In genomic region chr4:100288167-100288566, GRCh38 we compare ENCODE assay signal across 18 cellular contexts.
DNase-seq lines count a peak whose midpoint lies in the region; ATAC-seq, FAIRE-seq and TF ChIP-seq lines count a peak whose summit lies in the region.
"Had no signal": no experiment of that assay in that cellular context is flagged by ENCODE, and none has a peak within 500 bp of the region (broad histone marks: within the 10 kb centered on the region; RNA-seq: fewer than 3 reads in every experiment).

No MANE protein-coding gene starts in this region.

- intact Hi-C loops in lower lobe of right lung (cut with DNase I): no loop called here

- no peak overlapping the region for H4K5ac ChIP-seq in mesendoderm (ENCODE audit: low read length)

- DNase-seq in EH (ENCODE audit: low read depth) (peak; percentile 69), RCC 7860 (ENCODE audit: low spot score) (peak; percentile 67), epithelial cell of proximal tubule (ENCODE audit: low read depth) (peak; percentile 56), mesendoderm (peak; percentile 22), COLO829 (ENCODE audit: low spot score) (no peak), lower lobe of right lung (no peak)
- no peak for DNase-seq in effector CD8-positive, alpha-beta T cell (lab: John Stamatoyannopoulos, UW)
- DNase-seq: central memory CD4-positive, alpha-beta T cell; Karpas-422; stimulated activated CD4-positive, alpha-beta T cell treated with anti-CD3 and anti-CD28 coated beads, Interleukin-12 subunit alpha, Interleukin-12 subunit beta, amount 100 ng/mL, for 4 hours; stimulated activated naive B cell treated with anti-CD40 and anti-IgM and Interleukin-4, amounts not matched to agents 10 μg/mL and 1 μg/mL and 100 μg/mL, for 72 hours; T-cell; transverse colon had no signal

- H3K79me1 ChIP-seq in mesendoderm (ENCODE audit: low read length): no peaks in the 10 kb centered on the region

- peaks cover 5% of the 10 kb centered on the region for H3K4me1 ChIP-seq in mesendoderm (ENCODE audit: control insufficient read depth, low read depth, low read length)
- no peaks in the 10 kb centered on the region for H3K4me1 ChIP-seq in lower lobe of right lung
- H3K4me1 ChIP-seq: A549, prostate gland, transverse colon had no signal

- no peak overlapping the region for H3K4ac ChIP-seq in mesendoderm (ENCODE audit: low read depth, low read length)

- H3K9me3 ChIP-seq in lower lobe of right lung: no peaks in the 10 kb centered on the region
- H3K9me3 ChIP-seq: A549, prostate gland, transverse colon had no signal

- no peak for ATAC-seq in HG03025 (IDR thresholded peaks at IDR 0.05; ENCODE audit: low FRiP score, unreplicated experiment)
- ATAC-seq in lower lobe of right lung: no peak
- ATAC-seq: A549; stimulated activated naive B cell treated with anti-CD40 and anti-IgM and Interleukin-4, amounts not matched to agents 10 μg/mL and 1 μg/mL and 100 μg/mL, for 72 hours; T-cell; WTC11 had no signal

- no peaks in the 10 kb centered on the region for H3K79me2 ChIP-seq in mesendoderm (ENCODE audit: control insufficient read depth, insufficient read depth, low read length)

- no peak overlapping the region for H4K8ac ChIP-seq in mesendoderm (ENCODE audit: low read depth, low read length)

- H2BK15ac ChIP-seq in mesendoderm (replicated peaks; ENCODE audit: low read depth): no peak overlapping the region

- H3K56ac ChIP-seq in mesendoderm (ENCODE audit: low read length): no peak overlapping the region

- H3K36me3 ChIP-seq in mesendoderm (ENCODE audit: control insufficient read depth, insufficient read depth, low read length) (no peaks in the 10 kb centered on the region), lower lobe of right lung (no peaks in the 10 kb centered on the region)
- H3K36me3 ChIP-seq: prostate gland, transverse colon had no signal

- H3K27ac ChIP-seq in mesendoderm (ENCODE audit: low read depth, low read length): no peak overlapping the region
- H3K27ac ChIP-seq in lower lobe of right lung: no peak overlapping the region
- H3K27ac ChIP-seq: A549, prostate gland, transverse colon had no signal

- FAIRE-seq in RCC 7860 (lab: Jason Lieb, UNC): peak; percentile 56
- FAIRE-seq: A549, GM18507 had no signal

- H3K18ac ChIP-seq in mesendoderm (ENCODE audit: low read length): no peak overlapping the region

- no peak overlapping the region for H3K4me3 ChIP-seq in epithelial cell of proximal tubule (ENCODE audit: low read depth, low read length)
- no peak overlapping the region for H3K4me3 ChIP-seq in mesendoderm (ENCODE audit: low read length)
- H3K4me3 ChIP-seq in lower lobe of right lung: no peak overlapping the region
- H3K4me3 ChIP-seq: A549, prostate gland, transverse colon had no signal

- H3K4me2 ChIP-seq in mesendoderm (ENCODE audit: low read length): no peak overlapping the region
- H3K4me2 ChIP-seq: A549 had no signal

- no peak overlapping the region for H3K9ac ChIP-seq in mesendoderm (ENCODE audit: low read length)

- H2BK120ac ChIP-seq in mesendoderm (ENCODE audit: low read depth, low read length): no peak overlapping the region

- no peak overlapping the region for H2BK5ac ChIP-seq in mesendoderm (ENCODE audit: low read length)

- H3K27me3 ChIP-seq in mesendoderm (ENCODE audit: insufficient read depth, low read length, poor library complexity) (no peaks in the 10 kb centered on the region), lower lobe of right lung (ENCODE audit: low read depth) (no peaks in the 10 kb centered on the region)
- H3K27me3 ChIP-seq: transverse colon had no signal

- WGBS in mesendoderm (ENCODE audit: extremely low coverage, insufficient coverage, low lambda C conversion rate): no CpG with 5 or more reads among the region's 1 CpG

- H3K23ac ChIP-seq in mesendoderm (ENCODE audit: low read length): no peak overlapping the region

- TF ChIP-seq CTCF in epithelial cell of proximal tubule (conservative IDR thresholded peaks at IDR 0.05; ENCODE audit: low read depth, low read length) (no peak), lower lobe of right lung (IDR thresholded peaks at IDR 0.05) (no peak)

- no peak overlapping the region for H2AK5ac ChIP-seq in mesendoderm (ENCODE audit: low read length)

Comparison
In these comparisons a context has a peak if more than half of its experiments do, and no peak if none do; other contexts are left out.
1. DNase-seq: peak in EH (single experiment), RCC 7860 (single experiment), epithelial cell of proximal tubule (single experiment) and mesendoderm (single experiment); none in COLO829 (single experiment), effector CD8-positive, alpha-beta T cell (single experiment) and lower lobe of right lung (single experiment).